Comparison of ENCODE assay signal across 17 cellular contexts in genomic region chr2:235563056-235563777, GRCh38.
DNase-seq lines count a peak whose midpoint lies in the region; ATAC-seq and TF ChIP-seq lines count a peak whose summit lies in the region.
"Had no signal": no experiment of that assay in that cellular context is flagged by ENCODE, and none has a peak within 500 bp of the region (broad histone marks: within the 10 kb centered on the region; RNA-seq: fewer than 3 reads in every experiment).

No MANE protein-coding gene starts in this region.

- H3K79me2 ChIP-seq in GM23338 (replicated peaks; ENCODE audit: insufficient read depth), result peaks cover 88% of the 10 kb centered on the region

- H3K27me3 ChIP-seq in GM23338 (ENCODE audit: insufficient read depth), result no peaks in the 10 kb centered on the region
- H3K27me3 ChIP-seq in dorsolateral prefrontal cortex, result no peaks in the 10 kb centered on the region

- H3K27ac ChIP-seq in GM23338 (ENCODE audit: low read depth) (no peak overlapping the region), VCaP (peak overlapping the region; percentile 72), substantia nigra (ENCODE audit: low read depth, low read length, poor library complexity, severe bottlenecking) (peak overlapping the region; percentile 21), dorsolateral prefrontal cortex (peak overlapping the region in 4 of 59 donors; percentile 24 to 49 (median 35))

- intact Hi-C loops in dorsolateral prefrontal cortex (cut with DNase I), result no loop called here

- H3K4me2 ChIP-seq in GM23338, result no peak overlapping the region

- H3K27me3 Mint-ChIP-seq in GM23338 (ENCODE audit: insufficient read depth, low read depth, poor library complexity), result peaks cover 11% of the 10 kb centered on the region

- no peak for TF ChIP-seq CTCF in GM23338 (conservative IDR thresholded peaks at IDR 0.05; ENCODE audit: low read depth in 2 of 2)
- no peak for TF ChIP-seq CTCF in VCaP (conservative IDR thresholded peaks at IDR 0.05)
- no peak for TF ChIP-seq CTCF in dorsolateral prefrontal cortex (IDR thresholded peaks at IDR 0.05 in 54 of 56, conservative IDR thresholded peaks at IDR 0.05 in 2 of 56; ENCODE audit: low read depth in 1 of 56, partially characterized antibody in 56 of 56)

- peaks cover 5% of the 10 kb centered on the region for H3K36me3 Mint-ChIP-seq in GM23338 (ENCODE audit: low read depth)
- H3K36me3 Mint-ChIP-seq: CD14-positive monocyte had no signal

- DNase-seq in GM23338 (ENCODE audit: low spot score), result no peak
- peak; percentile 69 for DNase-seq in left kidney (ENCODE audit: low read depth, low spot score)
- no peak for DNase-seq in substantia nigra (lab: John Stamatoyannopoulos, UW)
- DNase-seq in OCI-M1 (lab: John Stamatoyannopoulos, UW), result no peak
- no peak for DNase-seq in dorsolateral prefrontal cortex
- no peak for DNase-seq in GDM1 (lab: John Stamatoyannopoulos, UW)
- DNase-seq in activated CD8-positive, alpha-beta memory T cell treated with anti-CD3 and anti-CD28 coated beads, Interleukin-2, amount 50 U/mL, for 4 hours, result no peak
- DNase-seq: COR-L47, HFFc6, Karpas-422, NCI-H1930, NCI-H2171, NCI-H524, SHP77 treated with DMSO at 0.1 percent for 48 hours had no signal

- H3K4me3 ChIP-seq in GM23338 (no peak overlapping the region), dorsolateral prefrontal cortex (no peak overlapping the region)

- no peaks in the 10 kb centered on the region; the same call in 1 of the 2 replicates for H3K36me3 ChIP-seq in GM23338 (ENCODE audit: insufficient read depth)

- H3K4me3 Mint-ChIP-seq in GM23338, result no peak overlapping the region
- H3K4me3 Mint-ChIP-seq: HFFc6 had no signal

- ATAC-seq in GM23338, result peak; percentile 34
- ATAC-seq: HepG2 had no signal

- no peaks in the 10 kb centered on the region for H3F3A ChIP-seq in GM23338 (replicated peaks; ENCODE audit: low read depth)

- peaks cover 6% of the 10 kb centered on the region; the same call in 1 of the 2 replicates for H3K9me2 ChIP-seq in GM23338 (ENCODE audit: insufficient read depth)

- H2AFZ ChIP-seq in GM23338, result no peak overlapping the region

- H3K27ac Mint-ChIP-seq in GM23338, result 0 out of 2 replicates have a peak overlapping the region, but pooled peaks have one; percentile 14
- H3K27ac Mint-ChIP-seq: HFFc6 had no signal

- peaks cover 2% of the 10 kb centered on the region; the same call in 2 of the 3 replicates for H3K9me3 Mint-ChIP-seq in GM23338

- H3K4me1 ChIP-seq in GM23338 (ENCODE audit: insufficient read depth), result peaks cover 24% of the 10 kb centered on the region

- peaks cover 37% of the 10 kb centered on the region for H3K4me1 Mint-ChIP-seq in GM23338
- H3K4me1 Mint-ChIP-seq: CD14-positive monocyte had no signal

- peaks cover 8% of the 10 kb centered on the region for H4K20me1 ChIP-seq in GM23338 (replicated peaks; ENCODE audit: insufficient read depth)

TF ChIP-seq in GM23338, 12 proteins besides CTCF, POLR2A, EP300 and RAD21:
- TF ChIP-seq NANOG (IDR thresholded peaks at IDR 0.05; ENCODE audit: borderline replicate concordance) (no peak), REST (IDR thresholded peaks at IDR 0.05; ENCODE audit: unreplicated experiment) (no peak), EZH2 (IDR thresholded peaks at IDR 0.05; ENCODE audit: low read depth, unreplicated experiment) (no peak), STAT1 (IDR thresholded peaks at IDR 0.05; ENCODE audit: unreplicated experiment) (no peak), POLR2AphosphoS5 (IDR thresholded peaks at IDR 0.05; ENCODE audit: low read depth) (no peak)
- TF ChIP-seq, protein P1, sequence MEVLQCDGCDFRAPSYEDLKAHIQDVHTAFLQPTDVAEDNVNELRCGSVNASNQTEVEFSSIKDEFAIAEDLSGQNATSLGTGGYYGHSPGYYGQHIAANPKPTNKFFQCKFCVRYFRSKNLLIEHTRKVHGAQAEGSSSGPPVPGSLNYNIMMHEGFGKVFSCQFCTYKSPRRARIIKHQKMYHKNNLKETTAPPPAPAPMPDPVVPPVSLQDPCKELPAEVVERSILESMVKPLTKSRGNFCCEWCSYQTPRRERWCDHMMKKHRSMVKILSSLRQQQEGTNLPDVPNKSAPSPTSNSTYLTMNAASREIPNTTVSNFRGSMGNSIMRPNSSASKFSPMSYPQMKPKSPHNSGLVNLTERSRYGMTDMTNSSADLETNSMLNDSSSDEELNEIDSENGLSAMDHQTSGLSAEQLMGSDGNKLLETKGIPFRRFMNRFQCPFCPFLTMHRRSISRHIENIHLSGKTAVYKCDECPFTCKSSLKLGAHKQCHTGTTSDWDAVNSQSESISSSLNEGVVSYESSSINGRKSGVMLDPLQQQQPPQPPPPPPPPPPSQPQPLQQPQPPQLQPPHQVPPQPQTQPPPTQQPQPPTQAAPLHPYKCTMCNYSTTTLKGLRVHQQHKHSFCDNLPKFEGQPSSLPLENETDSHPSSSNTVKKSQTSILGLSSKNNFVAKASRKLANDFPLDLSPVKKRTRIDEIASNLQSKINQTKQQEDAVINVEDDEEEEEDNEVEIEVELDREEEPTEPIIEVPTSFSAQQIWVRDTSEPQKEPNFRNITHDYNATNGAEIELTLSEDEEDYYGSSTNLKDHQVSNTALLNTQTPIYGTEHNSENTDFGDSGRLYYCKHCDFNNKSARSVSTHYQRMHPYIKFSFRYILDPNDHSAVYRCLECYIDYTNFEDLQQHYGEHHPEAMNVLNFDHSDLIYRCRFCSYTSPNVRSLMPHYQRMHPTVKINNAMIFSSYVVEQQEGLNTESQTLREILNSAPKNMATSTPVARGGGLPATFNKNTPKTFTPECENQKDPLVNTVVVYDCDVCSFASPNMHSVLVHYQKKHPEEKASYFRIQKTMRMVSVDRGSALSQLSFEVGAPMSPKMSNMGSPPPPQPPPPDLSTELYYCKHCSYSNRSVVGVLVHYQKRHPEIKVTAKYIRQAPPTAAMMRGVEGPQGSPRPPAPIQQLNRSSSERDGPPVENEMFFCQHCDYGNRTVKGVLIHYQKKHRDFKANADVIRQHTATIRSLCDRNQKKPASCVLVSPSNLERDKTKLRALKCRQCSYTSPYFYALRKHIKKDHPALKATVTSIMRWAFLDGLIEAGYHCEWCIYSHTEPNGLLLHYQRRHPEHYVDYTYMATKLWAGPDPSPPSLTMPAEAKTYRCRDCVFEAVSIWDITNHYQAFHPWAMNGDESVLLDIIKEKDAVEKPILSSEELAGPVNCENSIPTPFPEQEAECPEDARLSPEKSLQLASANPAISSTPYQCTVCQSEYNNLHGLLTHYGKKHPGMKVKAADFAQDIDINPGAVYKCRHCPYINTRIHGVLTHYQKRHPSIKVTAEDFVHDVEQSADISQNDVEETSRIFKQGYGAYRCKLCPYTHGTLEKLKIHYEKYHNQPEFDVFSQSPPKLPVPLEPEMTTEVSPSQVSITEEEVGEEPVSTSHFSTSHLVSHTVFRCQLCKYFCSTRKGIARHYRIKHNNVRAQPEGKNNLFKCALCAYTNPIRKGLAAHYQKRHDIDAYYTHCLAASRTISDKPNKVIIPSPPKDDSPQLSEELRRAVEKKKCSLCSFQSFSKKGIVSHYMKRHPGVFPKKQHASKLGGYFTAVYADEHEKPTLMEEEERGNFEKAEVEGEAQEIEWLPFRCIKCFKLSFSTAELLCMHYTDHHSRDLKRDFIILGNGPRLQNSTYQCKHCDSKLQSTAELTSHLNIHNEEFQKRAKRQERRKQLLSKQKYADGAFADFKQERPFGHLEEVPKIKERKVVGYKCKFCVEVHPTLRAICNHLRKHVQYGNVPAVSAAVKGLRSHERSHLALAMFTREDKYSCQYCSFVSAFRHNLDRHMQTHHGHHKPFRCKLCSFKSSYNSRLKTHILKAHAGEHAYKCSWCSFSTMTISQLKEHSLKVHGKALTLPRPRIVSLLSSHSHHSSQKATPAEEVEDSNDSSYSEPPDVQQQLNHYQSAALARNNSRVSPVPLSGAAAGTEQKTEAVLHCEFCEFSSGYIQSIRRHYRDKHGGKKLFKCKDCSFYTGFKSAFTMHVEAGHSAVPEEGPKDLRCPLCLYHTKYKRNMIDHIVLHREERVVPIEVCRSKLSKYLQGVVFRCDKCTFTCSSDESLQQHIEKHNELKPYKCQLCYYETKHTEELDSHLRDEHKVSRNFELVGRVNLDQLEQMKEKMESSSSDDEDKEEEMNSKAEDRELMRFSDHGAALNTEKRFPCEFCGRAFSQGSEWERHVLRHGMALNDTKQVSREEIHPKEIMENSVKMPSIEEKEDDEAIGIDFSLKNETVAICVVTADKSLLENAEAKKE (CRISPR knock-in tag; IDR thresholded peaks at IDR 0.05), result no peak
